ENCODE assay signal across 9 cellular contexts in genomic region chr1:903721-904270, GRCh38. TPM values are rescaled to one million over a fixed set of nuclear protein-coding genes. Genes with fewer than 3 reads are reported as not detected.
DNase-seq lines count a peak whose midpoint lies in the region; ATAC-seq and TF ChIP-seq lines count a peak whose summit lies in the region.
"Had no signal": no experiment of that assay in that cellular context is flagged by ENCODE, and none has a peak within 500 bp of the region (broad histone marks: within the 10 kb centered on the region; RNA-seq: fewer than 3 reads in every experiment).

No MANE protein-coding gene starts in this region.

- H3K27ac ChIP-seq in hepatocyte = no peak overlapping the region
- peak overlapping the region in 1 of 5 donors; percentile 64 for H3K27ac ChIP-seq in stomach

- H3K36me3 ChIP-seq in hepatocyte (replicated peaks; ENCODE audit: insufficient read depth, low read depth) = no peaks in the 10 kb centered on the region
- H3K36me3 ChIP-seq in stomach = no peaks in the 10 kb centered on the region

- no peaks in the 10 kb centered on the region for H3K4me1 Mint-ChIP-seq in T-helper 2 cell treated with Interferon-gamma antibody and Interleukin-4, amounts not matched to agents 5 μg/mL and 100 μg/mL, for 36 hours (ENCODE audit: low read depth)
- H3K4me1 Mint-ChIP-seq in activated T-helper 2 cell treated with anti-CD3 and anti-CD28 coated beads, Interferon-gamma antibody, Interleukin-2, Interleukin-4, amounts not matched to agents 10 μg/mL and 5 μg/mL and 100 μg/mL, durations not matched to agents 14 hours and 24 hours and 36 hours (ENCODE audit: low read depth) = peaks cover 5% of the 10 kb centered on the region

- intact Hi-C loops in activated T-helper 2 cell treated with anti-CD3 and anti-CD28 coated beads, Interferon-gamma antibody, Interleukin-2, Interleukin-4, amounts not matched to agents 10 μg/mL and 5 μg/mL and 100 μg/mL, durations not matched to agents 14 hours and 24 hours and 36 hours (cut with micrococcal nuclease) = loop anchor here (2.0 kb wide), 1 partner anchor 37 kb away; no protein-coding TSS in a partner anchor
- intact Hi-C loops in stomach (cut with DNase I; ENCODE audit: low total_unique reads) = loop anchor here (5.0 kb wide), 1 partner anchor 39 kb away; no protein-coding TSS in a partner anchor

- H3K9me2 ChIP-seq in hepatocyte (replicated peaks; ENCODE audit: insufficient read depth) = no peaks in the 10 kb centered on the region

- H2AFZ ChIP-seq in hepatocyte = peak overlapping the region; percentile 74

- H3K4me3 ChIP-seq in hepatocyte (peak overlapping the region; percentile 51), stomach (peak overlapping the region in 3 of 4 donors; percentile 44 to 55 (median 47))

- H3K79me2 ChIP-seq in hepatocyte = no peaks in the 10 kb centered on the region

- TF ChIP-seq CTCF in hepatocyte (IDR thresholded peaks at IDR 0.05; ENCODE audit: poor library complexity) (no peak), stomach (IDR thresholded peaks at IDR 0.05) (no peak)

- no peak for ATAC-seq in GM19463 (IDR thresholded peaks at IDR 0.05; ENCODE audit: unreplicated experiment)

- no peak for DNase-seq in T-helper 2 cell treated with Interferon-gamma antibody and Interleukin-4, amounts not matched to agents 5 μg/mL and 100 μg/mL, for 36 hours (ENCODE audit: low spot score)
- DNase-seq in T-helper 2 cell (no peak), hepatocyte (ENCODE audit: low spot score) (peak; percentile 7), stomach (peak; percentile 24), kidney glomerular epithelial cell (lab: John Stamatoyannopoulos, UW) (no peak), T1000 (lab: John Stamatoyannopoulos, UW) (no peak)
- DNase-seq in activated T-helper 2 cell treated with anti-CD3 and anti-CD28 coated beads, Interferon-gamma antibody, Interleukin-2, Interleukin-4, amounts not matched to agents 10 μg/mL and 5 μg/mL and 100 μg/mL, durations not matched to agents 14 hours and 24 hours and 36 hours (ENCODE audit: low spot score) = peak; percentile 8
- DNase-seq: KG1 had no signal

- peak overlapping the region; percentile 43 for H3K4me3 Mint-ChIP-seq in T-helper 2 cell treated with Interferon-gamma antibody and Interleukin-4, amounts not matched to agents 5 μg/mL and 100 μg/mL, for 36 hours
- H3K4me3 Mint-ChIP-seq in activated T-helper 2 cell treated with anti-CD3 and anti-CD28 coated beads, Interferon-gamma antibody, Interleukin-2, Interleukin-4, amounts not matched to agents 10 μg/mL and 5 μg/mL and 100 μg/mL, durations not matched to agents 14 hours and 24 hours and 36 hours (ENCODE audit: low read depth) = no peak overlapping the region

- no peaks in the 10 kb centered on the region for H3K36me3 Mint-ChIP-seq in T-helper 2 cell treated with Interferon-gamma antibody and Interleukin-4, amounts not matched to agents 5 μg/mL and 100 μg/mL, for 36 hours (ENCODE audit: low read depth)
- no peaks in the 10 kb centered on the region for H3K36me3 Mint-ChIP-seq in activated T-helper 2 cell treated with anti-CD3 and anti-CD28 coated beads, Interferon-gamma antibody, Interleukin-2, Interleukin-4, amounts not matched to agents 10 μg/mL and 5 μg/mL and 100 μg/mL, durations not matched to agents 14 hours and 24 hours and 36 hours (ENCODE audit: low read depth)

- peaks cover 14% of the 10 kb centered on the region for H3K4me1 ChIP-seq in hepatocyte (ENCODE audit: insufficient read depth)
- H3K4me1 ChIP-seq in stomach = peaks cover 22 to 39% (median 30%) of the 10 kb centered on the region in 4 donors

- H3K4me2 ChIP-seq in hepatocyte = peak overlapping the region; percentile 92

- no peaks in the 10 kb centered on the region for H3K27me3 ChIP-seq in hepatocyte
- peaks cover 0 to 51% (median 8%) of the 10 kb centered on the region in 3 donors for H3K27me3 ChIP-seq in stomach

- H3K9me3 Mint-ChIP-seq in T-helper 2 cell treated with Interferon-gamma antibody and Interleukin-4, amounts not matched to agents 5 μg/mL and 100 μg/mL, for 36 hours = no peaks in the 10 kb centered on the region
- H3K9me3 Mint-ChIP-seq in activated T-helper 2 cell treated with anti-CD3 and anti-CD28 coated beads, Interferon-gamma antibody, Interleukin-2, Interleukin-4, amounts not matched to agents 10 μg/mL and 5 μg/mL and 100 μg/mL, durations not matched to agents 14 hours and 24 hours and 36 hours = no peaks in the 10 kb centered on the region

- WGBS in hepatocyte (ENCODE audit: low lambda C conversion rate, missing lambda C conversion rate) = 76% methylated on average over 21 of the region's 21 CpGs
- 72 to 98% (median 80%) methylated on average over 9 to 21 of the region's 21 CpGs for WGBS in stomach, 5 donors

- no peaks in the 10 kb centered on the region for H3K9me3 ChIP-seq in hepatocyte (ENCODE audit: low read depth)
- H3K9me3 ChIP-seq in stomach = no peaks in the 10 kb centered on the region

- no peak for TF ChIP-seq POLR2A in stomach (IDR thresholded peaks at IDR 0.05)

- H4K20me1 ChIP-seq in hepatocyte (ENCODE audit: insufficient read depth, poor library complexity, severe bottlenecking) = no peaks in the 10 kb centered on the region

- TF ChIP-seq EP300 in stomach (IDR thresholded peaks at IDR 0.05) = no peak

- H3K27ac Mint-ChIP-seq in T-helper 2 cell treated with Interferon-gamma antibody and Interleukin-4, amounts not matched to agents 5 μg/mL and 100 μg/mL, for 36 hours = no peak overlapping the region
- no peak overlapping the region for H3K27ac Mint-ChIP-seq in activated T-helper 2 cell treated with anti-CD3 and anti-CD28 coated beads, Interferon-gamma antibody, Interleukin-2, Interleukin-4, amounts not matched to agents 10 μg/mL and 5 μg/mL and 100 μg/mL, durations not matched to agents 14 hours and 24 hours and 36 hours

- H3K27me3 Mint-ChIP-seq in T-helper 2 cell treated with Interferon-gamma antibody and Interleukin-4, amounts not matched to agents 5 μg/mL and 100 μg/mL, for 36 hours (ENCODE audit: low read depth) = peaks cover 54% of the 10 kb centered on the region
- H3K27me3 Mint-ChIP-seq in activated T-helper 2 cell treated with anti-CD3 and anti-CD28 coated beads, Interferon-gamma antibody, Interleukin-2, Interleukin-4, amounts not matched to agents 10 μg/mL and 5 μg/mL and 100 μg/mL, durations not matched to agents 14 hours and 24 hours and 36 hours (ENCODE audit: low read depth) = peaks cover 62% of the 10 kb centered on the region

RNA-seq across cellular contexts. Expression of gene SAMD11, which starts 19.9 kb away (rescaled TPM):
- total RNA-seq in activated T-helper 2 cell treated with anti-CD3 and anti-CD28 coated beads, Interferon-gamma antibody, Interleukin-2, Interleukin-4, amounts not matched to agents 10 μg/mL and 5 μg/mL and 100 μg/mL, durations not matched to agents 14 hours and 24 hours and 36 hours = not detected in 2 replicates
- total RNA-seq in hepatocyte (9.5 and 10.2 TPM in 2 replicates), stomach (1 to 10 TPM in 4 of 5 donors, not detected in 1; 3.6 to 9.8 (median 4.7) TPM)
- polyA plus RNA-seq in hepatocyte (17.1 and 20.1 TPM in 2 replicates), stomach (10 to 100 TPM in 1 of 3 donors, 1 to 10 TPM in 2; 3.5 to 23.3 (median 4.3) TPM)

RNA-seq across cellular contexts. Expression of gene NOC2L, which starts 55.3 kb away (rescaled TPM):
- 150 and 154 TPM in 2 replicates for total RNA-seq in activated T-helper 2 cell treated with anti-CD3 and anti-CD28 coated beads, Interferon-gamma antibody, Interleukin-2, Interleukin-4, amounts not matched to agents 10 μg/mL and 5 μg/mL and 100 μg/mL, durations not matched to agents 14 hours and 24 hours and 36 hours
- 29.3 and 44.3 TPM in 2 replicates for total RNA-seq in hepatocyte
- 66.6 and 68.1 TPM in 2 replicates for polyA plus RNA-seq in hepatocyte
- total RNA-seq in stomach = 10 to 100 TPM; 30.4 to 69.2 (median 40.3) TPM
- 10 to 100 TPM; 33.5 to 57.9 (median 50.1) TPM for polyA plus RNA-seq in stomach

RNA-seq across cellular contexts. Expression of gene KLHL17, which starts 56.6 kb away (rescaled TPM):
- total RNA-seq in activated T-helper 2 cell treated with anti-CD3 and anti-CD28 coated beads, Interferon-gamma antibody, Interleukin-2, Interleukin-4, amounts not matched to agents 10 μg/mL and 5 μg/mL and 100 μg/mL, durations not matched to agents 14 hours and 24 hours and 36 hours = 36.8 and 41.6 TPM in 2 replicates
- 4.1 and 13.8 TPM in 2 replicates for total RNA-seq in hepatocyte
- 25.0 and 35.4 TPM in 2 replicates for polyA plus RNA-seq in hepatocyte
- 10 to 100 TPM in 2 of 5 donors, 1 to 10 TPM in 3; 1.7 to 99.9 (median 8.1) TPM for total RNA-seq in stomach
- polyA plus RNA-seq in stomach = 10 to 100 TPM in 1 of 3 donors, 1 to 10 TPM in 2; 6.0 to 19.3 (median 7.2) TPM

Comparison
In these comparisons a context has a peak if more than half of its experiments do, and no peak if none do; other contexts are left out.
1. DNase-seq: peak in activated T-helper 2 cell treated with anti-CD3 and anti-CD28 coated beads, Interferon-gamma antibody, Interleukin-2, Interleukin-4, amounts not matched to agents 10 μg/mL and 5 μg/mL and 100 μg/mL, durations not matched to agents 14 hours and 24 hours and 36 hours (single experiment), hepatocyte (single experiment) and stomach (single experiment); none in T-helper 2 cell treated with Interferon-gamma antibody and Interleukin-4, amounts not matched to agents 5 μg/mL and 100 μg/mL, for 36 hours (single experiment), T-helper 2 cell (0 of 5), kidney glomerular epithelial cell (single experiment) and T1000 (single experiment).